In the genomic region with DNA sequence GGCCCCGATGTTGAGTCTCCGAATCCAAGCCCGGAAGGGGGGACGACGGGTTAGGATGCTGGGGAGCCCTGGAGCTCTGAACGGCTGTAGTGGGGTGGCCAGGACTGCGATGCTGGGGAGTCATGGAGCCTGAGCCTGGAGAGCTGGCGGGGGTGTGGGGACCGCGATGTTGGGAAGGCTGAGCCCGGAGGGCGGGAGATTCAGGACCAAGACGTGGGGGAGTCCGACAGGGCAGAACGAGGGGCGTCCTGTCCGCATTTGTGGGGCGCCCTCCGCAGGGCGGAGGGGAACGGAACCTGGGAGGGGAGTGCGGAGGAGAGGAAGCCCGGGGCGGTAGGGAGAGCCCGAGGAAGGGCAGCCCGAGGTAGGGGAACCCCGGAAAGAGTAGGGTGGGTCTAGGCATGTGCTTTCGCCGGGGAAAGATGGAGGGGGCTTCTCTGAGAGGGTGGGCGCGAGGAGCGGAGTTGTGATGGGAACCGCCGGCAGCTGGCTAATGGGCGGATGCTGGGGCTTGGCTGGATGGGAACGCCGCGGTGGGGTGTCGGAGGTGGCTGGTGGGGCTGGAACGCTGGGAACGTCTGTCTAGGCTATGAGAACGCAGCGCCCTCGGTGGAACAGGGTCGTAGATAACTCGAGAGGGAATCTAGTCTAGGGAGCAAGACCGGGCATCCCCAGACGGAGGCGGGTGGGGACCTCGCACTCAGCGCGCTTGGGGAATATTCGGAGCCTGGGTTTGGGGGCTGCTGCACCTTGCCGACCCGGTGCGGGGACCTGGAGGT, we compare ENCODE assay signal across 1 cellular context.
A peak's percentile ranks its signal among the peaks of the same experiment; 100 is the strongest.
TF ChIP-seq lines count a peak whose summit lies in the region.

No MANE protein-coding gene starts in this region.

TF ChIP-seq in K562, 482 proteins besides CTCF, POLR2A, EP300 and RAD21 (continued from another document and continues in another):
- TF ChIP-seq, protein P1, sequence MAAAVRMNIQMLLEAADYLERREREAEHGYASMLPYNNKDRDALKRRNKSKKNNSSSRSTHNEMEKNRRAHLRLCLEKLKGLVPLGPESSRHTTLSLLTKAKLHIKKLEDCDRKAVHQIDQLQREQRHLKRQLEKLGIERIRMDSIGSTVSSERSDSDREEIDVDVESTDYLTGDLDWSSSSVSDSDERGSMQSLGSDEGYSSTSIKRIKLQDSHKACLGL (CRISPR knock-in tag; IDR thresholded peaks at IDR 0.05; ENCODE audit: borderline replicate concordance, poor library complexity, severe bottlenecking), result no peak
- TF ChIP-seq TGIF2 (CRISPR knock-in tag; IDR thresholded peaks at IDR 0.05), result no peak
- TF ChIP-seq, protein P2, sequence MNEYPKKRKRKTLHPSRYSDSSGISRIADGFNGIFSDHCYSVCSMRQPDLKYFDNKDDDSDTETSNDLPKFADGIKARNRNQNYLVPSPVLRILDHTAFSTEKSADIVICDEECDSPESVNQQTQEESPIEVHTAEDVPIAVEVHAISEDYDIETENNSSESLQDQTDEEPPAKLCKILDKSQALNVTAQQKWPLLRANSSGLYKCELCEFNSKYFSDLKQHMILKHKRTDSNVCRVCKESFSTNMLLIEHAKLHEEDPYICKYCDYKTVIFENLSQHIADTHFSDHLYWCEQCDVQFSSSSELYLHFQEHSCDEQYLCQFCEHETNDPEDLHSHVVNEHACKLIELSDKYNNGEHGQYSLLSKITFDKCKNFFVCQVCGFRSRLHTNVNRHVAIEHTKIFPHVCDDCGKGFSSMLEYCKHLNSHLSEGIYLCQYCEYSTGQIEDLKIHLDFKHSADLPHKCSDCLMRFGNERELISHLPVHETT (CRISPR knock-in tag; conservative IDR thresholded peaks at IDR 0.05 in 1 of 2, IDR thresholded peaks at IDR 0.05 in 1 of 2), result no peak
- no peak for TF ChIP-seq GABPA (tag; conservative IDR thresholded peaks at IDR 0.05; ENCODE audit: low read depth)
- TF ChIP-seq TOE1 (IDR thresholded peaks at IDR 0.05; ENCODE audit: borderline replicate concordance), result no peak
- TF ChIP-seq TOE1 (CRISPR knock-in tag; IDR thresholded peaks at IDR 0.05; ENCODE audit: borderline replicate concordance, low read depth), result no peak
- TF ChIP-seq KDM1A (IDR thresholded peaks at IDR 0.05), result no peak
- TF ChIP-seq KLF6 (CRISPR knock-in tag; IDR thresholded peaks at IDR 0.05; ENCODE audit: borderline replicate concordance), result no peak
- TF ChIP-seq MAZ (CRISPR knock-in tag; conservative IDR thresholded peaks at IDR 0.05 in 1 of 2, IDR thresholded peaks at IDR 0.05 in 1 of 2), result peak in 1 of 2 experiments; percentile 22; a peak in 1 of 4 replicates
- TF ChIP-seq ZNF785 (CRISPR knock-in tag; IDR thresholded peaks at IDR 0.05), result no peak
- TF ChIP-seq, protein P3, sequence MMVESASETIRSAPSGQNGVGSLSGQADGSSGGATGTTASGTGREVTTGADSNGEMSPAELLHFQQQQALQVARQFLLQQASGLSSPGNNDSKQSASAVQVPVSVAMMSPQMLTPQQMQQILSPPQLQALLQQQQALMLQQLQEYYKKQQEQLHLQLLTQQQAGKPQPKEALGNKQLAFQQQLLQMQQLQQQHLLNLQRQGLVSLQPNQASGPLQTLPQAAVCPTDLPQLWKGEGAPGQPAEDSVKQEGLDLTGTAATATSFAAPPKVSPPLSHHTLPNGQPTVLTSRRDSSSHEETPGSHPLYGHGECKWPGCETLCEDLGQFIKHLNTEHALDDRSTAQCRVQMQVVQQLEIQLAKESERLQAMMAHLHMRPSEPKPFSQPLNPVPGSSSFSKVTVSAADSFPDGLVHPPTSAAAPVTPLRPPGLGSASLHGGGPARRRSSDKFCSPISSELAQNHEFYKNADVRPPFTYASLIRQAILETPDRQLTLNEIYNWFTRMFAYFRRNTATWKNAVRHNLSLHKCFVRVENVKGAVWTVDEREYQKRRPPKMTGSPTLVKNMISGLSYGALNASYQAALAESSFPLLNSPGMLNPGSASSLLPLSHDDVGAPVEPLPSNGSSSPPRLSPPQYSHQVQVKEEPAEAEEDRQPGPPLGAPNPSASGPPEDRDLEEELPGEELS (CRISPR knock-in tag; IDR thresholded peaks at IDR 0.05; ENCODE audit: borderline replicate concordance), result no peak
- TF ChIP-seq BHLHE40 (IDR thresholded peaks at IDR 0.05; ENCODE audit: low read length), result no peak
- TF ChIP-seq ZNF354B (CRISPR knock-in tag; IDR thresholded peaks at IDR 0.05), result no peak
- TF ChIP-seq, protein P4, sequence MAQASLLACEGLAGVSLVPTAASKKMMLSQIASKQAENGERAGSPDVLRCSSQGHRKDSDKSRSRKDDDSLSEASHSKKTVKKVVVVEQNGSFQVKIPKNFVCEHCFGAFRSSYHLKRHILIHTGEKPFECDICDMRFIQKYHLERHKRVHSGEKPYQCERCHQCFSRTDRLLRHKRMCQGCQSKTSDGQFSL (CRISPR knock-in tag; IDR thresholded peaks at IDR 0.05), result no peak
- TF ChIP-seq, protein P4 (tag; IDR thresholded peaks at IDR 0.05), result no peak
- no peak for TF ChIP-seq BACH1 (tag; IDR thresholded peaks at IDR 0.05)
- no peak for TF ChIP-seq KLF1 (tag; IDR thresholded peaks at IDR 0.05)
- no peak for TF ChIP-seq MAFF (IDR thresholded peaks at IDR 0.05; ENCODE audit: low read length)
- no peak for TF ChIP-seq FOXM1 (IDR thresholded peaks at IDR 0.05; ENCODE audit: low read depth)
- TF ChIP-seq FOXM1 (CRISPR knock-in tag; IDR thresholded peaks at IDR 0.05; ENCODE audit: low read depth), result 0 out of 2 replicates have a peak, but pooled peaks have one; percentile 24
- TF ChIP-seq, protein P5, sequence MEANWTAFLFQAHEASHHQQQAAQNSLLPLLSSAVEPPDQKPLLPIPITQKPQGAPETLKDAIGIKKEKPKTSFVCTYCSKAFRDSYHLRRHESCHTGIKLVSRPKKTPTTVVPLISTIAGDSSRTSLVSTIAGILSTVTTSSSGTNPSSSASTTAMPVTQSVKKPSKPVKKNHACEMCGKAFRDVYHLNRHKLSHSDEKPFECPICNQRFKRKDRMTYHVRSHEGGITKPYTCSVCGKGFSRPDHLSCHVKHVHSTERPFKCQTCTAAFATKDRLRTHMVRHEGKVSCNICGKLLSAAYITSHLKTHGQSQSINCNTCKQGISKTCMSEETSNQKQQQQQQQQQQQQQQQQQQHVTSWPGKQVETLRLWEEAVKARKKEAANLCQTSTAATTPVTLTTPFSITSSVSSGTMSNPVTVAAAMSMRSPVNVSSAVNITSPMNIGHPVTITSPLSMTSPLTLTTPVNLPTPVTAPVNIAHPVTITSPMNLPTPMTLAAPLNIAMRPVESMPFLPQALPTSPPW (CRISPR knock-in tag; IDR thresholded peaks at IDR 0.05), result peak; percentile 38; the same call in 1 of the 2 replicates
- no peak for TF ChIP-seq ZNF212 (CRISPR knock-in tag; IDR thresholded peaks at IDR 0.05)
- no peak for TF ChIP-seq ZBED1 (IDR thresholded peaks at IDR 0.05)
- no peak for TF ChIP-seq POU5F1 (IDR thresholded peaks at IDR 0.05; ENCODE audit: borderline replicate concordance, low read depth, low read length, partially characterized antibody)
- no peak for TF ChIP-seq ZNF324 (CRISPR knock-in tag; IDR thresholded peaks at IDR 0.05)
- TF ChIP-seq, protein P6, sequence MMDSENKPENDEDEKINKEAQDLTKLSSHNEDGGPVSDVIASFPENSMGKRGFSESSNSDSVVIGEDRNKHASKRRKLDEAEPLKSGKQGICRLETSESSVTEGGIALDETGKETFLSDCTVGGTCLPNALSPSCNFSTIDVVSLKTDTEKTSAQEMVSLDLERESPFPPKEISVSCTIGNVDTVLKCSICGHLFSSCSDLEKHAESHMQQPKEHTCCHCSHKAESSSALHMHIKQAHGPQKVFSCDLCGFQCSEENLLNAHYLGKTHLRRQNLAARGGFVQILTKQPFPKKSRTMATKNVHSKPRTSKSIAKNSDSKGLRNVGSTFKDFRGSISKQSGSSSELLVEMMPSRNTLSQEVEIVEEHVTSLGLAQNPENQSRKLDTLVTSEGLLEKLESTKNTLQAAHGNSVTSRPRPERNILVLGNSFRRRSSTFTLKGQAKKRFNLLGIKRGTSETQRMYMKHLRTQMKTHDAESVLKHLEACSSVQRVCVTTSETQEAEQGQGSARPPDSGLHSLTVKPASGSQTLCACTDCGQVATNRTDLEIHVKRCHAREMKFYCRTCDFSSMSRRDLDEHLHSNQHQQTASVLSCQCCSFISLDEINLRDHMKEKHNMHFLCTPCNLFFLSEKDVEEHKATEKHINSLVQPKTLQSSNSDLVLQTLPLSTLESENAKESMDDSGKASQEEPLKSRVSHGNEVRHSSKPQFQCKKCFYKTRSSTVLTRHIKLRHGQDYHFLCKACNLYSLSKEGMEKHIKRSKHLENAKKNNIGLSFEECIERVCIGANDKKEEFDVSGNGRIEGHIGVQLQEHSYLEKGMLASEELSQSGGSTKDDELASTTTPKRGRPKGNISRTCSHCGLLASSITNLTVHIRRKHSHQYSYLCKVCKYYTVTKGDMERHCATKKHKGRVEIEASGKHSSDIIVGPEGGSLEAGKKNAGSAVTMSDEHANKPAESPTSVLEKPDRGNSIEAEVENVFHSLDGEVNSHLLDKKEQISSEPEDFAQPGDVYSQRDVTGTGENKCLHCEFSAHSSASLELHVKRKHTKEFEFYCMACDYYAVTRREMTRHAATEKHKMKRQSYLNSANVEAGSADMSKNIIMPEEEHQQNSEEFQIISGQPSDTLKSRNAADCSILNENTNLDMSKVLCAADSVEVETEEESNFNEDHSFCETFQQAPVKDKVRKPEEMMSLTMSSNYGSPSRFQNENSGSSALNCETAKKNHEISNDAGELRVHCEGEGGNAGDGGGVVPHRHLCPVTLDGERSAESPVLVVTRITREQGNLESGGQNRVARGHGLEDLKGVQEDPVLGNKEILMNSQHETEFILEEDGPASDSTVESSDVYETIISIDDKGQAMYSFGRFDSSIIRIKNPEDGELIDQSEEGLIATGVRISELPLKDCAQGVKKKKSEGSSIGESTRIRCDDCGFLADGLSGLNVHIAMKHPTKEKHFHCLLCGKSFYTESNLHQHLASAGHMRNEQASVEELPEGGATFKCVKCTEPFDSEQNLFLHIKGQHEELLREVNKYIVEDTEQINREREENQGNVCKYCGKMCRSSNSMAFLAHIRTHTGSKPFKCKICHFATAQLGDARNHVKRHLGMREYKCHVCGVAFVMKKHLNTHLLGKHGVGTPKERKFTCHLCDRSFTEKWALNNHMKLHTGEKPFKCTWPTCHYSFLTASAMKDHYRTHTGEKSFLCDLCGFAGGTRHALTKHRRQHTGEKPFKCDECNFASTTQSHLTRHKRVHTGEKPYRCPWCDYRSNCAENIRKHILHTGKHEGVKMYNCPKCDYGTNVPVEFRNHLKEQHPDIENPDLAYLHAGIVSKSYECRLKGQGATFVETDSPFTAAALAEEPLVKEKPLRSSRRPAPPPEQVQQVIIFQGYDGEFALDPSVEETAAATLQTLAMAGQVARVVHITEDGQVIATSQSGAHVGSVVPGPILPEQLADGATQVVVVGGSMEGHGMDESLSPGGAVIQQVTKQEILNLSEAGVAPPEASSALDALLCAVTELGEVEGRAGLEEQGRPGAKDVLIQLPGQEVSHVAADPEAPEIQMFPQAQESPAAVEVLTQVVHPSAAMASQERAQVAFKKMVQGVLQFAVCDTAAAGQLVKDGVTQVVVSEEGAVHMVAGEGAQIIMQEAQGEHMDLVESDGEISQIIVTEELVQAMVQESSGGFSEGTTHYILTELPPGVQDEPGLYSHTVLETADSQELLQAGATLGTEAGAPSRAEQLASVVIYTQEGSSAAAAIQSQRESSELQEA (IDR thresholded peaks at IDR 0.05; ENCODE audit: low read depth), result no peak
- no peak for TF ChIP-seq RFX7 (CRISPR knock-in tag; IDR thresholded peaks at IDR 0.05)
- TF ChIP-seq, protein P7, sequence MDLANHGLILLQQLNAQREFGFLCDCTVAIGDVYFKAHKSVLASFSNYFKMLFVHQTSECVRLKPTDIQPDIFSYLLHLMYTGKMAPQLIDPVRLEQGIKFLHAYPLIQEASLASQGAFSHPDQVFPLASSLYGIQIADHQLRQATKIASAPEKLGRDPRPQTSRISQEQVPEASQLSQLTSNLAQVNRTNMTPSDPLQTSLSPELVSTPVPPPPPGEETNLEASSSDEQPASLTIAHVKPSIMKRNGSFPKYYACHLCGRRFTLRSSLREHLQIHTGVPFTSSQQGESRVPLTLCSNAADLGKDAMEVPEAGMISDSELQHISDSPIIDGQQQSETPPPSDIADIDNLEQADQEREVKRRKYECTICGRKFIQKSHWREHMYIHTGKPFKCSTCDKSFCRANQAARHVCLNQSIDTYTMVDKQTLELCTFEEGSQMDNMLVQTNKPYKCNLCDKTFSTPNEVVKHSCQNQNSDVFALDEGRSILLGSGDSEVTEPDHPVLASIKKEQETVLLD (IDR thresholded peaks at IDR 0.05), result 0 out of 2 replicates have a peak, but pooled peaks have one; percentile 35
- peak; percentile 47; the same call in 1 of the 2 replicates for TF ChIP-seq SMARCE1 (IDR thresholded peaks at IDR 0.05)
- no peak for TF ChIP-seq RBM39 (optimal IDR thresholded peaks at IDR 0.05; ENCODE audit: low read depth, low read length)
- TF ChIP-seq, protein P8, sequence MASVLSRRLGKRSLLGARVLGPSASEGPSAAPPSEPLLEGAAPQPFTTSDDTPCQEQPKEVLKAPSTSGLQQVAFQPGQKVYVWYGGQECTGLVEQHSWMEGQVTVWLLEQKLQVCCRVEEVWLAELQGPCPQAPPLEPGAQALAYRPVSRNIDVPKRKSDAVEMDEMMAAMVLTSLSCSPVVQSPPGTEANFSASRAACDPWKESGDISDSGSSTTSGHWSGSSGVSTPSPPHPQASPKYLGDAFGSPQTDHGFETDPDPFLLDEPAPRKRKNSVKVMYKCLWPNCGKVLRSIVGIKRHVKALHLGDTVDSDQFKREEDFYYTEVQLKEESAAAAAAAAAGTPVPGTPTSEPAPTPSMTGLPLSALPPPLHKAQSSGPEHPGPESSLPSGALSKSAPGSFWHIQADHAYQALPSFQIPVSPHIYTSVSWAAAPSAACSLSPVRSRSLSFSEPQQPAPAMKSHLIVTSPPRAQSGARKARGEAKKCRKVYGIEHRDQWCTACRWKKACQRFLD (CRISPR knock-in tag; IDR thresholded peaks at IDR 0.05), result no peak
- no peak for TF ChIP-seq XRCC4 (IDR thresholded peaks at IDR 0.05; ENCODE audit: extremely low read depth, insufficient read depth, insufficient read length)
- TF ChIP-seq, protein P9, sequence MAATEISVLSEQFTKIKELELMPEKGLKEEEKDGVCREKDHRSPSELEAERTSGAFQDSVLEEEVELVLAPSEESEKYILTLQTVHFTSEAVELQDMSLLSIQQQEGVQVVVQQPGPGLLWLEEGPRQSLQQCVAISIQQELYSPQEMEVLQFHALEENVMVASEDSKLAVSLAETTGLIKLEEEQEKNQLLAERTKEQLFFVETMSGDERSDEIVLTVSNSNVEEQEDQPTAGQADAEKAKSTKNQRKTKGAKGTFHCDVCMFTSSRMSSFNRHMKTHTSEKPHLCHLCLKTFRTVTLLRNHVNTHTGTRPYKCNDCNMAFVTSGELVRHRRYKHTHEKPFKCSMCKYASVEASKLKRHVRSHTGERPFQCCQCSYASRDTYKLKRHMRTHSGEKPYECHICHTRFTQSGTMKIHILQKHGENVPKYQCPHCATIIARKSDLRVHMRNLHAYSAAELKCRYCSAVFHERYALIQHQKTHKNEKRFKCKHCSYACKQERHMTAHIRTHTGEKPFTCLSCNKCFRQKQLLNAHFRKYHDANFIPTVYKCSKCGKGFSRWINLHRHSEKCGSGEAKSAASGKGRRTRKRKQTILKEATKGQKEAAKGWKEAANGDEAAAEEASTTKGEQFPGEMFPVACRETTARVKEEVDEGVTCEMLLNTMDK (IDR thresholded peaks at IDR 0.05; ENCODE audit: borderline replicate concordance, insufficient read depth, low read depth, low read length, poor library complexity, severe bottlenecking), result peak; percentile 10
- TF ChIP-seq TAF7 (tag; IDR thresholded peaks at IDR 0.05), result no peak
